Comparison of ENCODE assay signal across 11 cellular contexts in the genomic region with DNA sequence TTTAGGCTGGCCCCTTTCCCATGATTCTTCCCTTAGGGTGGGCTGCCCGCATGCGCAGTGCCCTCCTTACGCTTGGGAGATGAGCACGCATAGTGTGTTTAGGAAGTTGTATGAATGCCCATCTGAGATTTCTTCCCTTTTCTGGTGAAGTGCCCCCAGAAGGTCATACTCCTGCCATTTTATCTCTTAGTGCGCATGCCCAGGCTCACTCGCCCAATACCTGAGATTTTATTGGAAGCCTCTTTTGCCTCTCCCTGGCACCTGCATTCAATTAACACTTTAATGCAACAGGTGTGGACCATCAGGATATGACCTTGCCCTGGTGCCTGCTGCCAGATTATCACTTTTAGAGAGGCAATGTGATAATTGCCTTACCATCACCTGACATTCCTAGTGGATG. TPM values are rescaled to one million over a fixed set of nuclear protein-coding genes. Genes with fewer than 3 reads are reported as not detected.
"Had no signal": no experiment of that assay in that cellular context is flagged by ENCODE, and none has a peak within 500 bp of the region (broad histone marks: within the 10 kb centered on the region; RNA-seq: fewer than 3 reads in every experiment).

No MANE protein-coding gene starts in this region.

- DNase-seq: GM23248, GOT3, H7, H9, HCEC 1CT, HFFc6 had no signal

- H3K36me3 ChIP-seq: HAP-1 had no signal

- ATAC-seq: GM23338, HCT116 had no signal

- H3K9me3 ChIP-seq: HAP-1 had no signal

- H2AFZ ChIP-seq: GM23248, GM23338 had no signal

- H3K4me1 ChIP-seq: HAP-1 had no signal

- H3K4me3 ChIP-seq: GM23248, GM23338, HAP-1 had no signal

- FAIRE-seq: H1, H54 had no signal

- H3K4me2 ChIP-seq: GM23338 had no signal

- H3K27ac ChIP-seq: GM23248 had no signal

- H3K9ac ChIP-seq: GM23248 had no signal

RNA-seq across cellular contexts. Expression of a gene that starts 36.6 kb away (rescaled TPM):
- total RNA-seq: GM23338, H1, H7, H9 had no signal
- polyA plus RNA-seq: GM23338, H1 had no signal
